ENCODE assay signal across 12 cellular contexts in genomic region chr2:53515435-53516332, GRCh38.
DNase-seq lines count a peak whose midpoint lies in the region; ATAC-seq, FAIRE-seq and TF ChIP-seq lines count a peak whose summit lies in the region.
"Had no signal": no experiment of that assay in that cellular context is flagged by ENCODE, and none has a peak within 500 bp of the region (broad histone marks: within the 10 kb centered on the region; RNA-seq: fewer than 3 reads in every experiment).

No MANE protein-coding gene starts in this region.

- H3K36me3 ChIP-seq in MM.1S (replicated peaks; ENCODE audit: insufficient read depth, low read length) = no peaks in the 10 kb centered on the region

- BruUV-seq in Calu3 (replicated peaks; lab: Mats Ljungman, UMichigan) = no TSS peak

- no peaks in the 10 kb centered on the region for H3K9me3 ChIP-seq in MM.1S (replicated peaks; ENCODE audit: insufficient read depth, low read length)

- H3K4me3 ChIP-seq in MM.1S (ENCODE audit: low read length) = no peak overlapping the region

- H3F3A ChIP-seq in MM.1S (ENCODE audit: insufficient read depth, low read length) = no peaks in the 10 kb centered on the region

- ATAC-seq in SK-N-SH treated with all-trans-retinoic acid at 6 μM for 48 hours = peak; percentile 70
- no peak for ATAC-seq in natural killer cell

- H3K4me1 Mint-ChIP-seq in Calu3 (ENCODE audit: low read depth, unreplicated experiment) (no peaks in the 10 kb centered on the region), natural killer cell (no peaks in the 10 kb centered on the region)

- no peaks in the 10 kb centered on the region for H3K9me3 Mint-ChIP-seq in Calu3 (ENCODE audit: low read depth, unreplicated experiment)
- H3K9me3 Mint-ChIP-seq in natural killer cell = peaks cover 0 to under 1% of the 10 kb centered on the region in 2 donors
- H3K9me3 Mint-ChIP-seq: activated T-helper 1 cell treated with anti-CD3 and anti-CD28 coated beads, Interleukin-12 subunit alpha, Interleukin-12 subunit beta, Interleukin-2, Interleukin-4 antibody, amounts not matched to agents 30 ng/mL and 10 ng/mL and 1 ng/mL, durations not matched to agents 14 hours and 24 hours and 36 hours; nephron had no signal

- H3K4me3 Mint-ChIP-seq in Calu3 (ENCODE audit: low read depth, unreplicated experiment) (no peak overlapping the region), natural killer cell (no peak overlapping the region)
- H3K4me3 Mint-ChIP-seq: activated T-helper 1 cell treated with anti-CD3 and anti-CD28 coated beads, Interleukin-12 subunit alpha, Interleukin-12 subunit beta, Interleukin-2, Interleukin-4 antibody, amounts not matched to agents 30 ng/mL and 10 ng/mL and 1 ng/mL, durations not matched to agents 14 hours and 24 hours and 36 hours; nephron had no signal

- CTCF ChIA-PET in Calu3 (lab: Charles Lee) = interaction anchor here (0.5 to 1.2 kb wide), 3 partner anchors 93 to 1020 kb away, joined by 3 to 5 read pairs (median 3); no protein-coding TSS in a partner anchor

- no peak overlapping the region for H3K9ac ChIP-seq in MM.1S (ENCODE audit: low read length)

- H3K27me3 Mint-ChIP-seq in Calu3 (ENCODE audit: unreplicated experiment) = no peaks in the 10 kb centered on the region
- no peaks in the 10 kb centered on the region for H3K27me3 Mint-ChIP-seq in natural killer cell (ENCODE audit: low read depth in 2 of 2)

- H3K4me1 ChIP-seq in MM.1S (ENCODE audit: low read length) = no peaks in the 10 kb centered on the region

- H4K20me1 ChIP-seq in MM.1S (ENCODE audit: insufficient read depth, low read length) = no peaks in the 10 kb centered on the region

- H3K27me3 ChIP-seq in MM.1S (replicated peaks; ENCODE audit: insufficient read depth, low read length) = no peaks in the 10 kb centered on the region

- DNase-seq in Calu3 (peak; percentile 6), H4 (ENCODE audit: low spot score) (peak; percentile 9), GM20000 (ENCODE audit: low spot score) (no peak), MM.1S (no peak), ecto neural progenitor cell (ENCODE audit: low spot score) (no peak), natural killer cell (no peak)
- DNase-seq: NK-92 treated with Interleukin-12 subunit alpha and Interleukin-12 subunit beta, amount 100 ng/mL, for 24 hours had no signal

- H3K79me2 ChIP-seq in MM.1S (ENCODE audit: low read length) = no peaks in the 10 kb centered on the region

- H3K27ac ChIP-seq in MM.1S (ENCODE audit: low read length) = no peak overlapping the region

- H3K27ac Mint-ChIP-seq in Calu3 (ENCODE audit: unreplicated experiment) = no peak overlapping the region
- no peak overlapping the region for H3K27ac Mint-ChIP-seq in natural killer cell
- H3K27ac Mint-ChIP-seq: activated T-helper 1 cell treated with anti-CD3 and anti-CD28 coated beads, Interleukin-12 subunit alpha, Interleukin-12 subunit beta, Interleukin-2, Interleukin-4 antibody, amounts not matched to agents 30 ng/mL and 10 ng/mL and 1 ng/mL, durations not matched to agents 14 hours and 24 hours and 36 hours; nephron had no signal

- H3K36me3 Mint-ChIP-seq in Calu3 (ENCODE audit: insufficient read depth, unreplicated experiment) (no peaks in the 10 kb centered on the region), natural killer cell (no peaks in the 10 kb centered on the region)

- intact Hi-C loops in Calu3 (cut with micrococcal nuclease; ENCODE audit: unreplicated experiment) = no loop called here
- intact Hi-C loops in natural killer cell (cut with micrococcal nuclease) = no loop called here

- TF ChIP-seq CTCF in Calu3 (IDR thresholded peaks at IDR 0.05; ENCODE audit: unreplicated experiment) (no peak), GM20000 (IDR thresholded peaks at IDR 0.05; ENCODE audit: extremely low read depth, missing control alignments) (no peak), MM.1S (IDR thresholded peaks at IDR 0.05; ENCODE audit: low read length) (no peak), natural killer cell (IDR thresholded peaks at IDR 0.05) (no peak)

- H3K4me2 ChIP-seq in MM.1S (ENCODE audit: low read depth, low read length) = no peak overlapping the region

- FAIRE-seq in islet of Langerhans (lab: Jason Lieb, UNC) = peak; percentile 100
- FAIRE-seq: colon had no signal

- H3K9me2 ChIP-seq in MM.1S (replicated peaks; ENCODE audit: insufficient read depth, low read length) = no peaks in the 10 kb centered on the region

- no peak overlapping the region for H2AFZ ChIP-seq in MM.1S (ENCODE audit: low read length)

TF ChIP-seq in SK-N-SH treated with all-trans-retinoic acid at 6 μM for 48 hours, 23 proteins besides CTCF, POLR2A, EP300 and RAD21:
- TF ChIP-seq POU6F1 (CRISPR knock-in tag; IDR thresholded peaks at IDR 0.05; ENCODE audit: borderline replicate concordance, low read depth) (no peak), BACH2 (CRISPR knock-in tag; IDR thresholded peaks at IDR 0.05; ENCODE audit: borderline replicate concordance) (no peak), OSR1 (CRISPR knock-in tag; IDR thresholded peaks at IDR 0.05) (no peak), PPARA (CRISPR knock-in tag; IDR thresholded peaks at IDR 0.05; ENCODE audit: borderline replicate concordance) (no peak)

Comparison
In these comparisons a context has a peak if more than half of its experiments do, and no peak if none do; other contexts are left out.
1. DNase-seq: peak in Calu3 (single experiment) and H4 (single experiment); none in GM20000 (single experiment), MM.1S (single experiment), ecto neural progenitor cell (single experiment) and natural killer cell (single experiment).